ENCODE assay signal across 15 cellular contexts in the genomic region with DNA sequence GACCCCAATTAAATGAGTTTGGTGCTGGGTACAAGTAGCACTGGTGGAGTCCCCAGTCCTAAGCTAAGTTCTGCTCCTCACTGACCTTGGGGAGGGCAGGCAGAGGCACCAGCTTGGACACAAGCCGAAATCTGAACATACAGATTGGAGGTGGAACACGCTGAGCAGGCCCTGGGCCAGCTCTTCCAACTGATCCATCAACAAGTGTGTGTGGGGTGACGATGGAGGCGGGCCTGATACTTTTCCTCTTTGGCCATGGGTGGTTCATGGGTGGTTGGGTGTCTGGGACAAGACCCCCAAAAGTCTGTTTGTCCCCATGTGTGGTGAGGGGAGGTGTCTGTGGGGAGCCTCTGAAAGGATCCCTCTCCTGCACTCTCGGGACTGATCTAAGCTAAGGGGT. TPM values are rescaled to one million over a fixed set of nuclear protein-coding genes. Genes with fewer than 3 reads are reported as not detected.
DNase-seq lines count a peak whose midpoint lies in the region; TF ChIP-seq lines count a peak whose summit lies in the region.
"Had no signal": no experiment of that assay in that cellular context is flagged by ENCODE, and none has a peak within 500 bp of the region (broad histone marks: within the 10 kb centered on the region; RNA-seq: fewer than 3 reads in every experiment).

No MANE protein-coding gene starts in this region.

- POLR2A ChIA-PET in HEK293 (lab: Yijun Ruan, JAX): no interaction called here

- no peaks in the 10 kb centered on the region for H3K9me3 Mint-ChIP-seq in nephron
- H3K9me3 Mint-ChIP-seq: CD4-positive, CD25-positive, alpha-beta regulatory T cell had no signal

- no peaks in the 10 kb centered on the region for H3K36me3 ChIP-seq in HEK293 (ENCODE audit: control insufficient read depth in 2 of 2, insufficient read depth in 1 of 2, low read length in 2 of 2)
- no peaks in the 10 kb centered on the region for H3K36me3 ChIP-seq in stomach
- H3K36me3 ChIP-seq: MG63 had no signal

- H3K4me3 ChIP-seq in HEK293 (ENCODE audit: low read depth, low read length) (no peak overlapping the region), dorsolateral prefrontal cortex (peak overlapping the region; percentile 19 to 80 (median 69)), stomach (peak overlapping the region; percentile 39 to 46 (median 43))
- H3K4me3 ChIP-seq: MG63 had no signal

- H3K9me3 ChIP-seq in HEK293 (ENCODE audit: control insufficient read depth, insufficient read depth, low read depth, low read length) (no peaks in the 10 kb centered on the region), stomach (no peaks in the 10 kb centered on the region)
- H3K9me3 ChIP-seq: MG63 had no signal

- H3K27ac ChIP-seq in HEK293 (ENCODE audit: extremely low read depth, low read depth, low read length) (no peak overlapping the region), dorsolateral prefrontal cortex (peak overlapping the region in 4 of 59 donors; percentile 11 to 82 (median 18)), stomach (no peak overlapping the region)
- H3K27ac ChIP-seq: KMS-11 had no signal

- peaks cover 40% of the 10 kb centered on the region for H3K4me1 Mint-ChIP-seq in nephron

- H3K4me1 ChIP-seq in HEK293 (ENCODE audit: control insufficient read depth, insufficient read depth, low read length) (no peaks in the 10 kb centered on the region), stomach (peaks cover 5 to 23% (median 10%) of the 10 kb centered on the region in 4 donors)

- no peak for TF ChIP-seq POLR2A in stomach (IDR thresholded peaks at IDR 0.05)

- TF ChIP-seq CTCF in HEK293 (tag by site-specific recombination; IDR thresholded peaks at IDR 0.05): no peak
- no peak for TF ChIP-seq CTCF in dorsolateral prefrontal cortex (IDR thresholded peaks at IDR 0.05 in 54 of 56, conservative IDR thresholded peaks at IDR 0.05 in 2 of 56; ENCODE audit: low read depth in 1 of 56, partially characterized antibody in 56 of 56)
- TF ChIP-seq CTCF in nephron (IDR thresholded peaks at IDR 0.05; ENCODE audit: unreplicated experiment in 3 of 3): no peak
- no peak for TF ChIP-seq CTCF in stomach (IDR thresholded peaks at IDR 0.05)

- H3K36me3 Mint-ChIP-seq in nephron (ENCODE audit: low read depth): no peaks in the 10 kb centered on the region
- H3K36me3 Mint-ChIP-seq: CD4-positive, CD25-positive, alpha-beta regulatory T cell had no signal

- TF ChIP-seq EP300 in stomach (IDR thresholded peaks at IDR 0.05): no peak

- no peak for DNase-seq in dorsolateral prefrontal cortex
- no peak for DNase-seq in stomach
- no peak for DNase-seq in NCI-H69 (lab: John Stamatoyannopoulos, UW)
- no peak for DNase-seq in GDM1 (lab: John Stamatoyannopoulos, UW)
- no peak for DNase-seq in inferior parietal cortex (ENCODE audit: extremely low spot score)
- DNase-seq: CD4-positive, CD25-positive, alpha-beta regulatory T cell; DMS79; MG63; NCI-H1092 treated with DMSO at 0.1 percent for 48 hours; NCI-H1694 treated with DMSO at 0.1 percent for 48 hours; PC-3 had no signal

- CTCF ChIA-PET in HEK293 (lab: Yijun Ruan, JAX): interaction anchor here (0.8 to 1.5 kb wide), 3 partner anchors 16 to 70 kb away, joined by 3 to 4 read pairs (median 3); no protein-coding TSS in a partner anchor

- 78 to 96% (median 82%) methylated on average over 2 to 5 of the region's 5 CpGs for WGBS in stomach, 5 donors

- H3K27me3 ChIP-seq in dorsolateral prefrontal cortex: peaks cover 0 to 49% (median 14%) of the 10 kb centered on the region in 45 donors
- H3K27me3 ChIP-seq in stomach: peaks cover 12 to 92% (median 32%) of the 10 kb centered on the region in 3 donors

- H3K27ac Mint-ChIP-seq in nephron: peak overlapping the region in 1 of 3 experiments; percentile 38
- H3K27ac Mint-ChIP-seq: CD4-positive, CD25-positive, alpha-beta regulatory T cell had no signal

- intact Hi-C loops in dorsolateral prefrontal cortex (cut with DNase I): loop anchor here in 1 of 2 donors (10.0 kb wide), 1 partner anchor 69 kb away; no protein-coding TSS in a partner anchor
- intact Hi-C loops in stomach (cut with DNase I; ENCODE audit: low total_unique reads): no loop called here

- H3K4me3 Mint-ChIP-seq in nephron: peak overlapping the region; percentile 82 to 83 (median 82)
- H3K4me3 Mint-ChIP-seq: CD4-positive, CD25-positive, alpha-beta regulatory T cell had no signal

- H3K27me3 Mint-ChIP-seq in nephron (ENCODE audit: low read depth): peaks cover 84% of the 10 kb centered on the region

TF ChIP-seq in HEK293, 187 proteins besides CTCF, POLR2A, EP300 and RAD21:
- TF ChIP-seq BCL11A (tag by site-specific recombination; IDR thresholded peaks at IDR 0.05; ENCODE audit: low read depth) (no peak), SCRT2 (tag by site-specific recombination; IDR thresholded peaks at IDR 0.05) (0 out of 2 replicates have a peak, but pooled peaks have one; percentile 29)

RNA-seq across cellular contexts. Expression of a gene that starts 1.9 kb away (rescaled TPM):
- total RNA-seq in dorsolateral prefrontal cortex (100 to 1,000 TPM in 46 of 120 experiments, 10 to 100 TPM in 74; 47.8 to 194 (median 95.1) TPM), stomach (10 to 100 TPM in 1 of 5 donors, 1 to 10 TPM in 2, under 1 TPM in 2; 0.58 to 20.1 (median 4.8) TPM)
- under 1 TPM; 0.25 to 0.80 (median 0.31) TPM for polyA plus RNA-seq in stomach
- total RNA-seq: CD4-positive, CD25-positive, alpha-beta regulatory T cell; HepG2; PC-3 had no signal
- polyA plus RNA-seq: CD4-positive, CD25-positive, alpha-beta regulatory T cell; HepG2 had no signal
